ENCODE assay signal across 15 cellular contexts in the genomic region with DNA sequence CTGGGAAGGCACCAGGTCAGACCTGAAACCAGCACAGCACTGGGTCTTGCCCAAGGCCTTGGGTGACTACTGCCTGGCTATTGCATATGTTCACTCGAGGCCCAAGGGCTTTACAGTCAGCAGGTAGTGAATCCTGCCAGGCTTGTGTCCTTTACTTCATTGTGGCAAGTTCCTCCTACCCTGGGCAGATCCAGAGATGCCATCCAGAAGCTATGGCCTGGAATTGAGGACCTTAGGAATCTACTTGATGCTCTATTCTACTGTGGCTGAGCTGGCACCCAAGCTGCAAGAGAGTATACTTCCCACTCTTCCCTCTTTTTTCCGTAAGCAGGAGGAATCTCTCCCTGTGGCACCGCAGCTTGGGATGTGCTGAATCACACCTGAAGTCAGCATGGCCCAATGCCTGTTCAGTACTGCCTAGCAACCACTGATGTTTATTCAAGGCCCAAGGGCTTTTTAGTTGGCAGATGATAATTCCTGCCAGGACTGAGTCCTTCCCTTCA.
A peak's percentile ranks its signal among the peaks of the same experiment; 100 is the strongest.
DNase-seq lines count a peak whose midpoint lies in the region; ATAC-seq and TF ChIP-seq lines count a peak whose summit lies in the region.
"Had no signal": no experiment of that assay in that cellular context is flagged by ENCODE, and none has a peak within 500 bp of the region (broad histone marks: within the 10 kb centered on the region; RNA-seq: fewer than 3 reads in every experiment).

No MANE protein-coding gene starts in this region.

- POLR2A ChIA-PET in HEK293T (lab: Yijun Ruan, JAX), result no interaction called here

- ATAC-seq in HG02970 (IDR thresholded peaks at IDR 0.05; ENCODE audit: low FRiP score, unreplicated experiment), result no peak
- ATAC-seq: activated T-helper 17 cell treated with anti-CD3 and anti-CD28 coated beads, Interleukin-2, amount 50 U/mL, for 72 hours had no signal

- CTCF ChIA-PET in HEK293T (lab: Yijun Ruan, JAX), result no interaction called here

- peak overlapping the region; percentile 73 for H3K27ac ChIP-seq in epithelial cell of prostate
- H3K27ac ChIP-seq: cardiac muscle cell, neutrophil, transverse colon had no signal

- DNase-seq in ELR (ENCODE audit: low read depth) (peak; percentile 80), NCI-H2029 (lab: John Stamatoyannopoulos, UW) (peak; percentile 68), epithelial cell of prostate (ENCODE audit: low read depth, low spot score) (peak; percentile 89), renal cortical epithelial cell (ENCODE audit: low read depth) (peak; percentile 73), NCI-H774 (lab: John Stamatoyannopoulos, UW) (no peak), HEK293T (ENCODE audit: extremely low spot score) (no peak)
- no peak for DNase-seq in stimulated activated CD4-positive, alpha-beta T cell treated with anti-CD3 and anti-CD28 coated beads, Interleukin-2, amount 100 ng/mL, for 24 hours
- DNase-seq: activated CD4-positive, alpha-beta T cell treated with anti-CD3 and anti-CD28 coated beads for 1 hour; DMS 273 treated with DMSO at 0.1 percent for 48 hours; hippocampal formation; transverse colon had no signal

TF ChIP-seq in HEK293T, 16 proteins besides CTCF, POLR2A, EP300 and RAD21:
- TF ChIP-seq SUZ12 (IDR thresholded peaks at IDR 0.05) (no peak), TARDBP (IDR thresholded peaks at IDR 0.05) (no peak), SP1 (IDR thresholded peaks at IDR 0.05) (no peak), NFRKB (IDR thresholded peaks at IDR 0.05) (no peak), FOXA1 (IDR thresholded peaks at IDR 0.05) (no peak), L3MBTL2 (conservative IDR thresholded peaks at IDR 0.05) (no peak), ZNF384 (IDR thresholded peaks at IDR 0.05) (no peak), ARNT (IDR thresholded peaks at IDR 0.05) (no peak), ELF4 (IDR thresholded peaks at IDR 0.05) (no peak), FOXM1 (IDR thresholded peaks at IDR 0.05; ENCODE audit: borderline replicate concordance) (no peak), FOXK2 (IDR thresholded peaks at IDR 0.05) (no peak), BHLHE40 (IDR thresholded peaks at IDR 0.05; ENCODE audit: borderline replicate concordance) (no peak), LEF1 (IDR thresholded peaks at IDR 0.05; ENCODE audit: borderline replicate concordance) (no peak), HDGF (IDR thresholded peaks at IDR 0.05; ENCODE audit: borderline replicate concordance) (no peak), CTBP1 (IDR thresholded peaks at IDR 0.05; ENCODE audit: borderline replicate concordance) (no peak)
- TF ChIP-seq, protein P1, sequence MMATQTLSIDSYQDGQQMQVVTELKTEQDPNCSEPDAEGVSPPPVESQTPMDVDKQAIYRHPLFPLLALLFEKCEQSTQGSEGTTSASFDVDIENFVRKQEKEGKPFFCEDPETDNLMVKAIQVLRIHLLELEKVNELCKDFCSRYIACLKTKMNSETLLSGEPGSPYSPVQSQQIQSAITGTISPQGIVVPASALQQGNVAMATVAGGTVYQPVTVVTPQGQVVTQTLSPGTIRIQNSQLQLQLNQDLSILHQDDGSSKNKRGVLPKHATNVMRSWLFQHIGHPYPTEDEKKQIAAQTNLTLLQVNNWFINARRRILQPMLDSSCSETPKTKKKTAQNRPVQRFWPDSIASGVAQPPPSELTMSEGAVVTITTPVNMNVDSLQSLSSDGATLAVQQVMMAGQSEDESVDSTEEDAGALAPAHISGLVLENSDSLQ (IDR thresholded peaks at IDR 0.05), result no peak
TF ChIP-seq in HEK293T: peak in this region for 0.

Comparison
In these comparisons a context has a peak if more than half of its experiments do, and no peak if none do; other contexts are left out.
1. DNase-seq: peak in ELR (single experiment), NCI-H2029 (single experiment), epithelial cell of prostate (single experiment) and renal cortical epithelial cell (single experiment); none in stimulated activated CD4-positive, alpha-beta T cell treated with anti-CD3 and anti-CD28 coated beads, Interleukin-2, amount 100 ng/mL, for 24 hours (0 of 2), NCI-H774 (single experiment) and HEK293T (single experiment).